In the genomic region with DNA sequence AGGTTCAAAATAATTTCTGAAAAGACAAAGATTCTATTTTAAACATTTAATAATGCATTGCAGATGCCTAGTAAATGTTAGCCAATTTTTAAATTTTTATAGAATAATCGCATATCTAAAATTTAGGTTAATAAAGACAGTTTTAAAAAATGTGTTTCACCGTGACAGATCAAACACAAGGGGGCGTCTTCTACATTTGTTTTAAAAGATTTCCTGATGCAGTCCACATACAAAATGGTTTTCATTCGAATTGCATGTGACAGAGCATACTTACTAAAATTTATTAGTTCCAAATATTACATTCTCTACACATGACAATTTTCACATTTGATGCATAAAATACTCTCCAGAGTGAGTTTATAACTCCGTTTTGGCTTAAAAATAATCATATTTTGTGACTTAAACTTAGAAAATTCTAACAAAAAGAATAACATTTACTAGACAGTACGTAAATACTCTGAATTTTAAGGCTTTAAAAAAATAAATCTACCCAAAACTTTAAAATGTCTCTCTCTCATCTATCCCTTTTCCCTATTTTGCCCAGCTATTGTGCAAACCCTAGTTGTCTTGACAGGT, we compare ENCODE assay signal across 9 cellular contexts.
DNase-seq lines count a peak whose midpoint lies in the region; ATAC-seq and TF ChIP-seq lines count a peak whose summit lies in the region.
"Had no signal": no experiment of that assay in that cellular context is flagged by ENCODE, and none has a peak within 500 bp of the region (broad histone marks: within the 10 kb centered on the region; RNA-seq: fewer than 3 reads in every experiment).

No MANE protein-coding gene starts in this region.

- H3K27me3 ChIP-seq in Panc1 (ENCODE audit: control insufficient read depth, insufficient read depth, low read length): no peaks in the 10 kb centered on the region
- no peaks in the 10 kb centered on the region for H3K27me3 ChIP-seq in fibroblast of lung (ENCODE audit: control insufficient read depth, insufficient read depth, low read length)
- H3K27me3 ChIP-seq in smooth muscle cell (ENCODE audit: low read depth): no peaks in the 10 kb centered on the region
- H3K27me3 ChIP-seq: neutrophil had no signal

- intact Hi-C loops in Panc1 (cut with micrococcal nuclease; ENCODE audit: unreplicated experiment): no loop called here

- BruUV-seq in Panc1 (replicated peaks; lab: Mats Ljungman, UMichigan): no TSS peak

- no peak for ATAC-seq in Panc1

- CTCF ChIA-PET in Panc1 (lab: Charles Lee): no interaction called here

- H4K20me1 ChIP-seq in fibroblast of lung (ENCODE audit: control insufficient read depth, extremely low read depth, insufficient read depth, low read length) (no peaks in the 10 kb centered on the region), smooth muscle cell (ENCODE audit: low read depth) (no peaks in the 10 kb centered on the region)

- DNase-seq in NCI-H2107 treated with DMSO at 0.1 percent for 48 hours (lab: John Stamatoyannopoulos, UW; ENCODE audit: unreplicated experiment) (peak; percentile 2), NCI-H2107 (lab: John Stamatoyannopoulos, UW) (no peak), Panc1 (ENCODE audit: low read depth, low spot score) (no peak), fibroblast of lung (ENCODE audit: low read depth in 2 of 2) (peak; percentile 11 to 84), smooth muscle cell (lab: John Stamatoyannopoulos, UW; ENCODE audit: unreplicated experiment) (no peak)
- no peak for DNase-seq in activated CD8-positive, alpha-beta memory T cell treated with anti-CD3 and anti-CD28 coated beads for 24 hours
- DNase-seq in NK-92 treated with Interleukin-12 subunit alpha and Interleukin-12 subunit beta, amount 100 ng/mL, for 24 hours (lab: John Stamatoyannopoulos, UW): no peak
- DNase-seq in activated naive CD4-positive, alpha-beta T cell treated with Interleukin-2 at 50 U/mL for 16 hours: no peak

- peak; percentile 49; the same call in 1 of the 2 replicates for TF ChIP-seq CTCF in Panc1 (IDR thresholded peaks at IDR 0.05)
- peak; percentile 42 to 56 for TF ChIP-seq CTCF in fibroblast of lung (conservative IDR thresholded peaks at IDR 0.05 in 1 of 2, IDR thresholded peaks at IDR 0.05 in 1 of 2; ENCODE audit: low read depth in 1 of 2, low read length in 2 of 2)
- TF ChIP-seq CTCF in smooth muscle cell (IDR thresholded peaks at IDR 0.05; ENCODE audit: borderline replicate concordance, insufficient read depth, poor library complexity, severe bottlenecking): peak; percentile 69

- H3K79me2 ChIP-seq in fibroblast of lung (ENCODE audit: control insufficient read depth, insufficient read depth, low read length): no peaks in the 10 kb centered on the region
- no peaks in the 10 kb centered on the region for H3K79me2 ChIP-seq in smooth muscle cell (ENCODE audit: low read depth)

- H3K27ac ChIP-seq in Panc1 (ENCODE audit: low read length): no peak overlapping the region
- H3K27ac ChIP-seq in fibroblast of lung (ENCODE audit: insufficient read depth, low read length): no peak overlapping the region
- no peak overlapping the region for H3K27ac ChIP-seq in smooth muscle cell (ENCODE audit: low read depth)
- H3K27ac ChIP-seq: neutrophil had no signal

- peaks cover 3% of the 10 kb centered on the region for H3F3A ChIP-seq in smooth muscle cell (ENCODE audit: low read depth)

- in situ Hi-C loops in Panc1 (cut with HindIII; ENCODE audit: low pct_unique_long_range_greater_than_20kb, low sequenced_read_pairs): no loop called here

- H2AFZ ChIP-seq in fibroblast of lung (ENCODE audit: low read length) (no peak overlapping the region), smooth muscle cell (ENCODE audit: low read depth) (no peak overlapping the region)

- H3K9me3 ChIP-seq in Panc1 (ENCODE audit: control insufficient read depth, insufficient read depth, low read depth, low read length) (no peaks in the 10 kb centered on the region), fibroblast of lung (ENCODE audit: control insufficient read depth, insufficient read depth, low read depth, low read length) (no peaks in the 10 kb centered on the region), smooth muscle cell (replicated peaks; ENCODE audit: low read depth) (no peaks in the 10 kb centered on the region)
- H3K9me3 ChIP-seq: neutrophil had no signal

- POLR2A ChIA-PET in Panc1 (lab: Charles Lee): no interaction called here

- 41% methylated on average over 6 of the region's 6 CpGs for WGBS in smooth muscle cell (ENCODE audit: low lambda C conversion rate)

- H3K4me3 ChIP-seq in Panc1 (ENCODE audit: low read depth in 2 of 2, low read length in 2 of 2) (no peak overlapping the region), fibroblast of lung (replicated peaks in 1 of 4; ENCODE audit: control extremely low read depth in 1 of 4, insufficient read depth in 1 of 4, low read depth in 3 of 4, low read length in 4 of 4) (no peak overlapping the region), smooth muscle cell (no peak overlapping the region)

- H3K4me2 ChIP-seq in fibroblast of lung (ENCODE audit: extremely low read depth, insufficient read depth, low read length) (no peak overlapping the region), smooth muscle cell (no peak overlapping the region)

- H3K9ac ChIP-seq in fibroblast of lung (ENCODE audit: insufficient read depth, low read length) (no peak overlapping the region), smooth muscle cell (ENCODE audit: low read depth) (no peak overlapping the region)

- H3K36me3 ChIP-seq in Panc1 (ENCODE audit: control insufficient read depth, insufficient read depth, low read length) (no peaks in the 10 kb centered on the region), fibroblast of lung (ENCODE audit: control insufficient read depth, insufficient read depth, low read length) (no peaks in the 10 kb centered on the region), smooth muscle cell (ENCODE audit: low read depth) (no peaks in the 10 kb centered on the region)
- H3K36me3 ChIP-seq: neutrophil had no signal

- H3K4me1 ChIP-seq in Panc1 (ENCODE audit: control insufficient read depth, insufficient read depth, low read length): no peaks in the 10 kb centered on the region
- no peaks in the 10 kb centered on the region for H3K4me1 ChIP-seq in fibroblast of lung (ENCODE audit: control insufficient read depth, extremely low read depth, insufficient read depth, low read length)
- no peaks in the 10 kb centered on the region for H3K4me1 ChIP-seq in smooth muscle cell (ENCODE audit: low read depth)

Comparison
In these comparisons a context has a peak if more than half of its experiments do, and no peak if none do; other contexts are left out.
1. DNase-seq: peak in NCI-H2107 treated with DMSO at 0.1 percent for 48 hours (single experiment) and fibroblast of lung (2 of 2); none in NCI-H2107 (single experiment), Panc1 (single experiment), smooth muscle cell (single experiment), activated CD8-positive, alpha-beta memory T cell treated with anti-CD3 and anti-CD28 coated beads for 24 hours (single experiment), NK-92 treated with Interleukin-12 subunit alpha and Interleukin-12 subunit beta, amount 100 ng/mL, for 24 hours (single experiment) and activated naive CD4-positive, alpha-beta T cell treated with Interleukin-2 at 50 U/mL for 16 hours (single experiment).
2. Peak in every context shown above with its lines, with median percentiles within 50 percentile points of each other: CTCF ChIP-seq.